In the genomic region with DNA sequence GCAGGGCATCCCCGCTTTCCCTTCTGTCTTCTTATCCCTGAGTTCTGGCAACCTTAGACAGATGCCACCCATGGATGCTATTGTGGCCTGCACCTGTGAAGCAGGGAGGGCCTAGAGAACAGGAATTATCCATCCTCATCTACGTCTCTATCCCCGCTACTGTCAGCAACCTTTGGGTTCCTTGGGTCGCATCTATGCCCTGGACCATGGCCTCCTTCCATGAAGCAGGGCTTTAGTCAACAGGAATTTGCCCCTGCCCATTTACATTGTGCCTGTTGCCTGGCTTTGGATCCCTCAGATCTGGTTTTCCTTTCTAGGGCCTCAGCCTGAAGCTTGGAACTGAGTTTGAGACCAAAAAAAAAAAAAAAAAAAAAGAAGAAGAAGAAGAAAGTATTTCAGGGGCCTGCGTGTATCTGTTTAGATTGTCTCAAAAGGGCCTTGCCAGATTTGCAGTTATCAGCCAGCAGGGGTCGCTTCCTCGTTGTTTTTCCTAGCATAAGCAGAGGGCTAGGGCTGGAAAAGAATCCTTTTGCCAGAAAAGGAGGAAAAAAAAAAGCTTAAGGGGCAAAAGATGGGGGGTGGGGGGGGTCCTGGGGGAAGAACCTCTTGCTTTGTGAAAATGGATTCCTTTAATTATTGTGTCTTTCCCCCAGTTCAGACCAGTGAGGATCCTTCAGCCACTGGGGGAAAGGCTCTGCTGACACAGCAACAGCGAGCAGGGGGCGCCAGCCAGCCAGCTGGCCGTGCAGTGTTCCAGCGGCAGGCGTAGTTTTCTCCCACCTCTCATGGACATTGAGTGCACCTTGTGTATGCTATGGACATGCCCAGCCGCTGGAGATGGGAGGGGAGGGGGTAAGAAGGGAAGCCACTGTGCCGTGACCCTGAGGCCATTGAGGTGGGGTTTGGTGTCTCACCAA, we compare ENCODE assay signal across 9 cellular contexts.
DNase-seq lines count a peak whose midpoint lies in the region; ATAC-seq and TF ChIP-seq lines count a peak whose summit lies in the region.
"Had no signal": no experiment of that assay in that cellular context is flagged by ENCODE, and none has a peak within 500 bp of the region (broad histone marks: within the 10 kb centered on the region; RNA-seq: fewer than 3 reads in every experiment).

No MANE protein-coding gene starts in this region.

- no peak overlapping the region for H3K27ac Mint-ChIP-seq in osteocyte (ENCODE audit: unreplicated experiment)
- H3K27ac Mint-ChIP-seq in activated T-helper 2 cell treated with anti-CD3 and anti-CD28 coated beads, Interferon-gamma antibody, Interleukin-2, Interleukin-4, amounts not matched to agents 10 μg/mL and 5 μg/mL and 100 μg/mL, durations not matched to agents 14 hours and 24 hours and 36 hours, result no peak overlapping the region
- H3K27ac Mint-ChIP-seq: memory B cell had no signal

- TF ChIP-seq CTCF in fibroblast of lung (conservative IDR thresholded peaks at IDR 0.05 in 1 of 2, IDR thresholded peaks at IDR 0.05 in 1 of 2; ENCODE audit: low read depth in 1 of 2, low read length in 2 of 2), result peak; percentile 62 to 63
- peak; percentile 68 for TF ChIP-seq CTCF in osteocyte (IDR thresholded peaks at IDR 0.05)

- no peaks in the 10 kb centered on the region for H3K36me3 ChIP-seq in fibroblast of lung (ENCODE audit: control insufficient read depth, insufficient read depth, low read length)

- H3K4me1 ChIP-seq in fibroblast of lung (ENCODE audit: control insufficient read depth, extremely low read depth, insufficient read depth, low read length), result no peaks in the 10 kb centered on the region

- no peak overlapping the region for H3K4me2 ChIP-seq in fibroblast of lung (ENCODE audit: extremely low read depth, insufficient read depth, low read length)

- DNase-seq in COLO668 (lab: John Stamatoyannopoulos, UW; ENCODE audit: unreplicated experiment) (peak; percentile 17), HuH-7 (ENCODE audit: low spot score) (peak; percentile 72), SK-N-DZ (ENCODE audit: low spot score) (peak; percentile 51), fibroblast of lung (ENCODE audit: low read depth in 2 of 2) (peak; percentile 38 to 80), osteocyte (ENCODE audit: extremely low spot score, unreplicated experiment) (peak; percentile 83), cerebellar nuclear complex (lab: John Stamatoyannopoulos, UW) (no peak)
- DNase-seq in activated T-helper 2 cell treated with anti-CD3 and anti-CD28 coated beads, Interferon-gamma antibody, Interleukin-2, Interleukin-4, amounts not matched to agents 10 μg/mL and 5 μg/mL and 100 μg/mL, durations not matched to agents 14 hours and 24 hours and 36 hours (ENCODE audit: low spot score), result no peak

- no peak overlapping the region for H3K4me3 ChIP-seq in fibroblast of lung (replicated peaks in 1 of 4; ENCODE audit: control extremely low read depth in 1 of 4, insufficient read depth in 1 of 4, low read depth in 3 of 4, low read length in 4 of 4)

- no peaks in the 10 kb centered on the region for H3K9me3 Mint-ChIP-seq in osteocyte (ENCODE audit: unreplicated experiment)
- peaks cover 6% of the 10 kb centered on the region for H3K9me3 Mint-ChIP-seq in activated T-helper 2 cell treated with anti-CD3 and anti-CD28 coated beads, Interferon-gamma antibody, Interleukin-2, Interleukin-4, amounts not matched to agents 10 μg/mL and 5 μg/mL and 100 μg/mL, durations not matched to agents 14 hours and 24 hours and 36 hours

- no peak overlapping the region for H3K27ac ChIP-seq in fibroblast of lung (ENCODE audit: insufficient read depth, low read length)

- H3K27me3 ChIP-seq in fibroblast of lung (ENCODE audit: control insufficient read depth, insufficient read depth, low read length), result peaks cover 3% of the 10 kb centered on the region

- H3K4me1 Mint-ChIP-seq in osteocyte (ENCODE audit: unreplicated experiment), result no peaks in the 10 kb centered on the region
- H3K4me1 Mint-ChIP-seq in activated T-helper 2 cell treated with anti-CD3 and anti-CD28 coated beads, Interferon-gamma antibody, Interleukin-2, Interleukin-4, amounts not matched to agents 10 μg/mL and 5 μg/mL and 100 μg/mL, durations not matched to agents 14 hours and 24 hours and 36 hours (ENCODE audit: low read depth), result no peaks in the 10 kb centered on the region
- H3K4me1 Mint-ChIP-seq: memory B cell had no signal

- H3K27me3 Mint-ChIP-seq in osteocyte (ENCODE audit: unreplicated experiment), result peaks cover 7% of the 10 kb centered on the region
- peaks cover 3% of the 10 kb centered on the region for H3K27me3 Mint-ChIP-seq in activated T-helper 2 cell treated with anti-CD3 and anti-CD28 coated beads, Interferon-gamma antibody, Interleukin-2, Interleukin-4, amounts not matched to agents 10 μg/mL and 5 μg/mL and 100 μg/mL, durations not matched to agents 14 hours and 24 hours and 36 hours (ENCODE audit: low read depth)

- no peaks in the 10 kb centered on the region for H3K9me3 ChIP-seq in fibroblast of lung (ENCODE audit: control insufficient read depth, insufficient read depth, low read depth, low read length)

- no peak overlapping the region for H3K4me3 Mint-ChIP-seq in osteocyte (ENCODE audit: unreplicated experiment)
- H3K4me3 Mint-ChIP-seq in activated T-helper 2 cell treated with anti-CD3 and anti-CD28 coated beads, Interferon-gamma antibody, Interleukin-2, Interleukin-4, amounts not matched to agents 10 μg/mL and 5 μg/mL and 100 μg/mL, durations not matched to agents 14 hours and 24 hours and 36 hours (ENCODE audit: low read depth), result no peak overlapping the region
- H3K4me3 Mint-ChIP-seq: memory B cell had no signal

- H3K36me3 Mint-ChIP-seq in osteocyte (ENCODE audit: unreplicated experiment), result no peaks in the 10 kb centered on the region
- no peaks in the 10 kb centered on the region for H3K36me3 Mint-ChIP-seq in activated T-helper 2 cell treated with anti-CD3 and anti-CD28 coated beads, Interferon-gamma antibody, Interleukin-2, Interleukin-4, amounts not matched to agents 10 μg/mL and 5 μg/mL and 100 μg/mL, durations not matched to agents 14 hours and 24 hours and 36 hours (ENCODE audit: low read depth)

- intact Hi-C loops in activated T-helper 2 cell treated with anti-CD3 and anti-CD28 coated beads, Interferon-gamma antibody, Interleukin-2, Interleukin-4, amounts not matched to agents 10 μg/mL and 5 μg/mL and 100 μg/mL, durations not matched to agents 14 hours and 24 hours and 36 hours (cut with micrococcal nuclease), result no loop called here

- no peak for ATAC-seq in GM21515 (IDR thresholded peaks at IDR 0.05; ENCODE audit: unreplicated experiment)

- no peak overlapping the region for H3K9ac ChIP-seq in fibroblast of lung (ENCODE audit: insufficient read depth, low read length)

- no peak overlapping the region for H2AFZ ChIP-seq in fibroblast of lung (ENCODE audit: low read length)

- no peaks in the 10 kb centered on the region for H4K20me1 ChIP-seq in fibroblast of lung (ENCODE audit: control insufficient read depth, extremely low read depth, insufficient read depth, low read length)

- no peaks in the 10 kb centered on the region for H3K79me2 ChIP-seq in fibroblast of lung (ENCODE audit: control insufficient read depth, insufficient read depth, low read length)

Comparison
In these comparisons a context has a peak if more than half of its experiments do, and no peak if none do; other contexts are left out.
1. DNase-seq: peak in COLO668 (single experiment), HuH-7 (single experiment), SK-N-DZ (single experiment), fibroblast of lung (2 of 2) and osteocyte (single experiment); none in cerebellar nuclear complex (0 of 2) and activated T-helper 2 cell treated with anti-CD3 and anti-CD28 coated beads, Interferon-gamma antibody, Interleukin-2, Interleukin-4, amounts not matched to agents 10 μg/mL and 5 μg/mL and 100 μg/mL, durations not matched to agents 14 hours and 24 hours and 36 hours (single experiment).